Comparison of ENCODE assay signal across 8 cellular contexts in genomic region chr17:49362723-49363117, GRCh38. TPM values are rescaled to one million over a fixed set of nuclear protein-coding genes. Genes with fewer than 3 reads are reported as not detected.
DNase-seq lines count a peak whose midpoint lies in the region; ATAC-seq and TF ChIP-seq lines count a peak whose summit lies in the region.

No MANE protein-coding gene starts in this region.

- no peak for ATAC-seq in natural killer cell
- ATAC-seq in HG03571 (IDR thresholded peaks at IDR 0.05; ENCODE audit: unreplicated experiment), result no peak

- peak overlapping the region; percentile 75 for H3K4me3 ChIP-seq in HUES48 (ENCODE audit: low read depth, low read length)

- no peaks in the 10 kb centered on the region for H3K27me3 ChIP-seq in HUES48 (ENCODE audit: control insufficient read depth, insufficient read depth, low read length)

- H3K36me3 ChIP-seq in HUES48 (ENCODE audit: control insufficient read depth, insufficient read depth, low read length), result no peaks in the 10 kb centered on the region

- H3K9me3 Mint-ChIP-seq in natural killer cell, result no peaks in the 10 kb centered on the region

- peaks cover 35% of the 10 kb centered on the region for H3K4me1 ChIP-seq in HUES48 (ENCODE audit: control insufficient read depth, insufficient read depth, low read length)

- H3K9me3 ChIP-seq in HUES48 (ENCODE audit: control insufficient read depth, insufficient read depth, low read length), result no peaks in the 10 kb centered on the region

- H3K4me3 Mint-ChIP-seq in natural killer cell, result peak overlapping the region; percentile 91

- peak; percentile 26 for DNase-seq in Ammon's horn (ENCODE audit: low spot score)
- DNase-seq in natural killer cell, result no peak
- DNase-seq in NCI-H2196 treated with DMSO at 0.1 percent for 48 hours (lab: John Stamatoyannopoulos, UW; ENCODE audit: unreplicated experiment), result no peak
- no peak for DNase-seq in NK-92 (lab: John Stamatoyannopoulos, UW; ENCODE audit: unreplicated experiment)
- DNase-seq in COLO829 (ENCODE audit: low spot score), result no peak

- H3K27ac Mint-ChIP-seq in natural killer cell, result peak overlapping the region; percentile 90 to 91

- H3K9ac ChIP-seq in HUES48 (ENCODE audit: low read depth, low read length), result 0 out of 2 replicates have a peak overlapping the region, but pooled peaks have one; percentile 41

- H3K36me3 Mint-ChIP-seq in natural killer cell, result no peaks in the 10 kb centered on the region

- peak overlapping the region; percentile 91 for H3K27ac ChIP-seq in HUES48 (ENCODE audit: low read depth, low read length)
- H3K27ac ChIP-seq in cingulate gyrus (ENCODE audit: low read depth, low read length), result peak overlapping the region; percentile 88

- H3K27me3 Mint-ChIP-seq in natural killer cell (ENCODE audit: low read depth in 2 of 2), result no peaks in the 10 kb centered on the region

- no peak for TF ChIP-seq CTCF in natural killer cell (IDR thresholded peaks at IDR 0.05)

- intact Hi-C loops in natural killer cell (cut with micrococcal nuclease), result loop anchor here (10.0 kb wide), 1 partner anchor 138 kb away; no protein-coding TSS in a partner anchor

- peaks cover 52 to 53% of the 10 kb centered on the region in 2 donors for H3K4me1 Mint-ChIP-seq in natural killer cell

RNA-seq across cellular contexts. Expression of gene ZNF652, which starts 0.7 kb away (rescaled TPM):
- total RNA-seq in natural killer cell, result 10 to 100 TPM; 53.8 to 79.1 (median 73.3) TPM

RNA-seq across cellular contexts. Expression of gene PHB1, which starts 52.0 kb away (rescaled TPM):
- 10 to 100 TPM; 49.6 to 66.2 (median 60.3) TPM for total RNA-seq in natural killer cell
